ENCODE assay signal across 17 cellular contexts in the genomic region with DNA sequence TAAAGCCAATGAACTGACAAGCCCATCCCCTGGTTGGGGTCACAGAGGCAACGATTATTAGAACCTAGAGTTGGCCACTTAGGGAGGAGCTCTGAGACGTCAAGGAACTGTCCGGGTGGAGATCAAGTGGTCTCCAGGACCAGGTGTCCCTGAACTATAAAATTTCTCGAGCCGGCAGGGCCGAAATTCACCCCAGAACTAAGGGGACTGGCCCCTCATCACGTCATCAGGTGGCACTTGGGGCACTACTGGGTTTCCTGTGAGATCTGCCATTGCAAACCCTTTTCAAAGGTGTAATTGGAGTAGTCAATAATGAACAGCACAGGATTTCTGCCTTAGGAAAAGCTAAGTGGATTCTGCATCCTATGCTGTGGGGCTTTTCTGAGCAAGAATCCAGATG.
DNase-seq lines count a peak whose midpoint lies in the region; ATAC-seq and TF ChIP-seq lines count a peak whose summit lies in the region.
"Had no signal": no experiment of that assay in that cellular context is flagged by ENCODE, and none has a peak within 500 bp of the region (broad histone marks: within the 10 kb centered on the region; RNA-seq: fewer than 3 reads in every experiment).

No MANE protein-coding gene starts in this region.

- no peaks in the 10 kb centered on the region for H3K9me3 ChIP-seq in cardiac muscle cell (ENCODE audit: low read depth)
- H3K9me3 ChIP-seq in right atrium auricular region: no peaks in the 10 kb centered on the region
- no peaks in the 10 kb centered on the region for H3K9me3 ChIP-seq in hepatocyte (ENCODE audit: low read depth)

- no peak overlapping the region for H2AFZ ChIP-seq in hepatocyte
- H2AFZ ChIP-seq: GM23248 had no signal

- no peak for ATAC-seq in central memory CD8-positive, alpha-beta T cell (replicated peaks; ENCODE audit: extremely low read depth, poor library complexity, severe bottlenecking)
- ATAC-seq in left lobe of liver (no peak), GM19452 (IDR thresholded peaks at IDR 0.05; ENCODE audit: unreplicated experiment) (no peak)
- ATAC-seq: HCT116 had no signal

- no peaks in the 10 kb centered on the region for H3K9me3 Mint-ChIP-seq in central memory CD8-positive, alpha-beta T cell

- H3K4me3 ChIP-seq in cardiac muscle cell (no peak overlapping the region), right atrium auricular region (no peak overlapping the region), hepatocyte (no peak overlapping the region)
- H3K4me3 ChIP-seq: GM23248 had no signal

- DNase-seq in cardiac muscle cell (ENCODE audit: low read depth in 1 of 2, low spot score in 1 of 2) (no peak), right atrium auricular region (ENCODE audit: low spot score) (no peak), left lobe of liver (ENCODE audit: low spot score) (peak; percentile 35), ureter (ENCODE audit: low spot score) (peak; percentile 22), hepatocyte (ENCODE audit: low spot score) (no peak)
- no peak for DNase-seq in central memory CD8-positive, alpha-beta T cell (ENCODE audit: low spot score in 2 of 2)
- no peak for DNase-seq in activated effector memory CD4-positive, alpha-beta T cell treated with Interleukin-2 at 50 U/mL for 16 hours
- DNase-seq: C1 segment of cervical spinal cord; Calu3; CD4-positive, alpha-beta memory T cell; COR-L47; DMS153; DND-41; GM23248; H7 had no signal

- H3K36me3 ChIP-seq in cardiac muscle cell (peaks cover 61% of the 10 kb centered on the region), right atrium auricular region (peaks cover 22% of the 10 kb centered on the region), hepatocyte (replicated peaks; ENCODE audit: insufficient read depth, low read depth) (no peaks in the 10 kb centered on the region)

- H3K4me1 ChIP-seq in cardiac muscle cell (ENCODE audit: low read depth): no peaks in the 10 kb centered on the region
- no peaks in the 10 kb centered on the region for H3K4me1 ChIP-seq in right atrium auricular region
- H3K4me1 ChIP-seq in hepatocyte (ENCODE audit: insufficient read depth): no peaks in the 10 kb centered on the region

- TF ChIP-seq CTCF in cardiac muscle cell (IDR thresholded peaks at IDR 0.05; ENCODE audit: low read depth, low read length): no peak
- TF ChIP-seq CTCF in right atrium auricular region (IDR thresholded peaks at IDR 0.05): no peak
- no peak for TF ChIP-seq CTCF in hepatocyte (IDR thresholded peaks at IDR 0.05; ENCODE audit: poor library complexity)

- no peaks in the 10 kb centered on the region for H3K79me2 ChIP-seq in hepatocyte

- no peaks in the 10 kb centered on the region for H3K4me1 Mint-ChIP-seq in central memory CD8-positive, alpha-beta T cell

- no peaks in the 10 kb centered on the region for H3K36me3 Mint-ChIP-seq in central memory CD8-positive, alpha-beta T cell (ENCODE audit: insufficient read depth)
- H3K36me3 Mint-ChIP-seq: CD4-positive, alpha-beta memory T cell had no signal

- H4K20me1 ChIP-seq in hepatocyte (ENCODE audit: insufficient read depth, poor library complexity, severe bottlenecking): no peaks in the 10 kb centered on the region

- H3K27ac ChIP-seq in cardiac muscle cell (peak overlapping the region; percentile 73), right atrium auricular region (no peak overlapping the region), hepatocyte (no peak overlapping the region)
- H3K27ac ChIP-seq: GM23248 had no signal

- H3K4me2 ChIP-seq in hepatocyte: no peak overlapping the region

- no peak overlapping the region for H3K4me3 Mint-ChIP-seq in central memory CD8-positive, alpha-beta T cell
- H3K4me3 Mint-ChIP-seq: CD4-positive, alpha-beta memory T cell had no signal

- no peaks in the 10 kb centered on the region for H3K27me3 ChIP-seq in cardiac muscle cell
- no peaks in the 10 kb centered on the region for H3K27me3 ChIP-seq in right atrium auricular region
- no peaks in the 10 kb centered on the region for H3K27me3 ChIP-seq in hepatocyte

- H3K27me3 Mint-ChIP-seq in central memory CD8-positive, alpha-beta T cell: no peaks in the 10 kb centered on the region

- H3K27ac Mint-ChIP-seq in central memory CD8-positive, alpha-beta T cell (ENCODE audit: low read depth): peak overlapping the region; percentile 76

- 91% methylated on average over 7 of the region's 7 CpGs for WGBS in hepatocyte (ENCODE audit: low lambda C conversion rate, missing lambda C conversion rate)

- no peaks in the 10 kb centered on the region for H3K9me2 ChIP-seq in hepatocyte (replicated peaks; ENCODE audit: insufficient read depth)

Comparison
In these comparisons a context has a peak if more than half of its experiments do, and no peak if none do; other contexts are left out.
1. DNase-seq: peak in left lobe of liver (single experiment) and ureter (single experiment); none in cardiac muscle cell (0 of 2), right atrium auricular region (single experiment), central memory CD8-positive, alpha-beta T cell (0 of 2), activated effector memory CD4-positive, alpha-beta T cell treated with Interleukin-2 at 50 U/mL for 16 hours (single experiment) and hepatocyte (single experiment).